In the genomic region with DNA sequence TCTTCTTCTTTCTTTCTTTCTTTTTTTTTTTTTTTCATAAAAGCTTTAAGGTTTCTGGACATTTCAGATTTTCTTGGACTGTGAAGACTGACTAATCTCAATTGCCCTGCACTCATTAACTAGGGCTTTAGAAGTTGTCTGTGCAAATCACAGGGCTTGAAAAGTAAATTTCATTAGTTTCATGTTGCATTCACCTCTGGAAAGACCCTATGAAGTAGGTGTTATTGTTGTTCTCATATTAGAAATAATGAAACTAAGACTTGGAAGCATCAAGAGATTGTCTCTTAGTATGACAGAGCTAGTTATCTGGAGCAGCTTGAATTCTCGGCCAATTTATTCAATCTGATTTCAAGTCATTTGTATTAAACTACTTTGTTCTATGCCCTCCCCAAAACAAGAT, we compare ENCODE assay signal across 14 cellular contexts. TPM values are rescaled to one million over a fixed set of nuclear protein-coding genes. Genes with fewer than 3 reads are reported as not detected.
DNase-seq lines count a peak whose midpoint lies in the region; ATAC-seq and TF ChIP-seq lines count a peak whose summit lies in the region.
"Had no signal": no experiment of that assay in that cellular context is flagged by ENCODE, and none has a peak within 500 bp of the region (broad histone marks: within the 10 kb centered on the region; RNA-seq: fewer than 3 reads in every experiment).

No MANE protein-coding gene starts in this region.

- TF ChIP-seq CTCF in GM13976 (IDR thresholded peaks at IDR 0.05; ENCODE audit: borderline replicate concordance, control extremely low read depth, extremely low read depth, insufficient read depth, missing control alignments) (no peak), GM23338 (conservative IDR thresholded peaks at IDR 0.05; ENCODE audit: low read depth in 2 of 2) (no peak)

- no peaks in the 10 kb centered on the region for H4K20me1 ChIP-seq in GM23338 (replicated peaks; ENCODE audit: insufficient read depth)

- intact Hi-C loops in left colon (cut with DNase I, micrococcal nuclease): no loop called here

- H3K4me1 Mint-ChIP-seq in GM23338: no peaks in the 10 kb centered on the region
- H3K4me1 Mint-ChIP-seq: nephron progenitor cell had no signal

- H3K4me3 Mint-ChIP-seq in GM23338: no peak overlapping the region
- H3K4me3 Mint-ChIP-seq: nephron progenitor cell had no signal

- H3K27ac ChIP-seq in GM23338 (ENCODE audit: low read depth): no peak overlapping the region

- ATAC-seq in GM18870 (IDR thresholded peaks at IDR 0.05; ENCODE audit: unreplicated experiment): peak; percentile 95
- ATAC-seq in GM21576 (IDR thresholded peaks at IDR 0.05; ENCODE audit: unreplicated experiment): peak; percentile 86
- peak; percentile 82 for ATAC-seq in HG02981 (IDR thresholded peaks at IDR 0.05; ENCODE audit: unreplicated experiment)
- ATAC-seq in HG03558 (IDR thresholded peaks at IDR 0.05; ENCODE audit: extremely low read depth, unreplicated experiment): peak; percentile 84
- no peak for ATAC-seq in GM23338
- ATAC-seq in left colon: no peak

- H3K4me1 ChIP-seq in GM23338 (ENCODE audit: insufficient read depth): no peaks in the 10 kb centered on the region

- no peaks in the 10 kb centered on the region for H3K9me3 Mint-ChIP-seq in GM23338
- H3K9me3 Mint-ChIP-seq: nephron progenitor cell had no signal

- no peaks in the 10 kb centered on the region for H3K27me3 ChIP-seq in GM23338 (ENCODE audit: insufficient read depth)

- H3F3A ChIP-seq in GM23338 (replicated peaks; ENCODE audit: low read depth): no peaks in the 10 kb centered on the region

- H2AFZ ChIP-seq in GM23338: no peak overlapping the region

- in situ Hi-C loops in GM13976 (cut with MboI; ENCODE audit: low sequenced_read_pairs, unreplicated experiment): no loop called here

- no peak overlapping the region for H3K4me3 ChIP-seq in GM23338
- H3K4me3 ChIP-seq: lung had no signal

- H3K79me2 ChIP-seq in GM23338 (replicated peaks; ENCODE audit: insufficient read depth): no peaks in the 10 kb centered on the region

- H3K27ac Mint-ChIP-seq in GM23338: no peak overlapping the region; the same call in 1 of the 2 replicates
- H3K27ac Mint-ChIP-seq: nephron progenitor cell had no signal

- H3K27me3 Mint-ChIP-seq in GM23338 (ENCODE audit: insufficient read depth, low read depth, poor library complexity): no peaks in the 10 kb centered on the region

- H3K4me2 ChIP-seq in GM23338: no peak overlapping the region

- no peaks in the 10 kb centered on the region for H3K36me3 ChIP-seq in GM23338 (ENCODE audit: insufficient read depth)

- no peak for DNase-seq in GM13976 (ENCODE audit: low spot score)
- no peak for DNase-seq in activated CD4-positive, CD25-positive, alpha-beta regulatory T cell (lab: John Stamatoyannopoulos, UW)
- no peak for DNase-seq in GM23338 (ENCODE audit: low spot score)
- DNase-seq in left colon: no peak
- DNase-seq: activated CD4-positive, alpha-beta T cell treated with anti-CD3 and anti-CD28 coated beads, Interleukin-2, amount 50 U/mL, for 1 hour; amniotic stem cell; DMS79; NCI-H1436; nephron progenitor cell had no signal

- H3K36me3 Mint-ChIP-seq in GM23338 (ENCODE audit: low read depth): no peaks in the 10 kb centered on the region

- H3K9me2 ChIP-seq in GM23338 (ENCODE audit: insufficient read depth): no peaks in the 10 kb centered on the region

TF ChIP-seq in GM23338, 12 proteins besides CTCF, POLR2A, EP300 and RAD21 (continues in another document):
- TF ChIP-seq NANOG (IDR thresholded peaks at IDR 0.05; ENCODE audit: borderline replicate concordance) (no peak), ZNF114 (CRISPR knock-in tag; IDR thresholded peaks at IDR 0.05) (no peak), JUNB (IDR thresholded peaks at IDR 0.05; ENCODE audit: unreplicated experiment) (no peak), EZH2 (IDR thresholded peaks at IDR 0.05; ENCODE audit: low read depth, unreplicated experiment) (no peak), STAT1 (IDR thresholded peaks at IDR 0.05; ENCODE audit: unreplicated experiment) (no peak), CREB1 (CRISPR knock-in tag; IDR thresholded peaks at IDR 0.05; ENCODE audit: low read depth) (no peak), POLR2AphosphoS5 (IDR thresholded peaks at IDR 0.05; ENCODE audit: low read depth) (no peak), ZNF331 (CRISPR knock-in tag; IDR thresholded peaks at IDR 0.05; ENCODE audit: low read depth) (no peak)
- TF ChIP-seq, protein P1, sequence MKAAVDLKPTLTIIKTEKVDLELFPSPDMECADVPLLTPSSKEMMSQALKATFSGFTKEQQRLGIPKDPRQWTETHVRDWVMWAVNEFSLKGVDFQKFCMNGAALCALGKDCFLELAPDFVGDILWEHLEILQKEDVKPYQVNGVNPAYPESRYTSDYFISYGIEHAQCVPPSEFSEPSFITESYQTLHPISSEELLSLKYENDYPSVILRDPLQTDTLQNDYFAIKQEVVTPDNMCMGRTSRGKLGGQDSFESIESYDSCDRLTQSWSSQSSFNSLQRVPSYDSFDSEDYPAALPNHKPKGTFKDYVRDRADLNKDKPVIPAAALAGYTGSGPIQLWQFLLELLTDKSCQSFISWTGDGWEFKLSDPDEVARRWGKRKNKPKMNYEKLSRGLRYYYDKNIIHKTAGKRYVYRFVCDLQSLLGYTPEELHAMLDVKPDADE (IDR thresholded peaks at IDR 0.05): no peak
- TF ChIP-seq, protein P2, sequence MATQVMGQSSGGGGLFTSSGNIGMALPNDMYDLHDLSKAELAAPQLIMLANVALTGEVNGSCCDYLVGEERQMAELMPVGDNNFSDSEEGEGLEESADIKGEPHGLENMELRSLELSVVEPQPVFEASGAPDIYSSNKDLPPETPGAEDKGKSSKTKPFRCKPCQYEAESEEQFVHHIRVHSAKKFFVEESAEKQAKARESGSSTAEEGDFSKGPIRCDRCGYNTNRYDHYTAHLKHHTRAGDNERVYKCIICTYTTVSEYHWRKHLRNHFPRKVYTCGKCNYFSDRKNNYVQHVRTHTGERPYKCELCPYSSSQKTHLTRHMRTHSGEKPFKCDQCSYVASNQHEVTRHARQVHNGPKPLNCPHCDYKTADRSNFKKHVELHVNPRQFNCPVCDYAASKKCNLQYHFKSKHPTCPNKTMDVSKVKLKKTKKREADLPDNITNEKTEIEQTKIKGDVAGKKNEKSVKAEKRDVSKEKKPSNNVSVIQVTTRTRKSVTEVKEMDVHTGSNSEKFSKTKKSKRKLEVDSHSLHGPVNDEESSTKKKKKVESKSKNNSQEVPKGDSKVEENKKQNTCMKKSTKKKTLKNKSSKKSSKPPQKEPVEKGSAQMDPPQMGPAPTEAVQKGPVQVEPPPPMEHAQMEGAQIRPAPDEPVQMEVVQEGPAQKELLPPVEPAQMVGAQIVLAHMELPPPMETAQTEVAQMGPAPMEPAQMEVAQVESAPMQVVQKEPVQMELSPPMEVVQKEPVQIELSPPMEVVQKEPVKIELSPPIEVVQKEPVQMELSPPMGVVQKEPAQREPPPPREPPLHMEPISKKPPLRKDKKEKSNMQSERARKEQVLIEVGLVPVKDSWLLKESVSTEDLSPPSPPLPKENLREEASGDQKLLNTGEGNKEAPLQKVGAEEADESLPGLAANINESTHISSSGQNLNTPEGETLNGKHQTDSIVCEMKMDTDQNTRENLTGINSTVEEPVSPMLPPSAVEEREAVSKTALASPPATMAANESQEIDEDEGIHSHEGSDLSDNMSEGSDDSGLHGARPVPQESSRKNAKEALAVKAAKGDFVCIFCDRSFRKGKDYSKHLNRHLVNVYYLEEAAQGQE (IDR thresholded peaks at IDR 0.05; ENCODE audit: unreplicated experiment): no peak

RNA-seq across cellular contexts. Expression of a gene that starts 28.2 kb away (rescaled TPM):
- 7.2 and 8.9 TPM in 2 replicates for total RNA-seq in GM23338 (2014; rRNA removed; shearing (Covaris generic))
- 1.5 and 1.7 TPM in 2 replicates for polyA plus RNA-seq in GM23338 (2016; fragmentation: Nextera tagmentation; extraction: Ambion mirVana)
- total RNA-seq in left colon: 1 to 10 TPM; 2.0 to 2.6 TPM

Comparison
In these comparisons a context has a peak if more than half of its experiments do, and no peak if none do; other contexts are left out.
1. ATAC-seq: peak in GM18870 (single experiment), GM21576 (single experiment), HG02981 (single experiment) and HG03558 (single experiment); none in GM23338 (single experiment) and left colon (single experiment).